Comparison of ENCODE assay signal across 22 cellular contexts in the genomic region with DNA sequence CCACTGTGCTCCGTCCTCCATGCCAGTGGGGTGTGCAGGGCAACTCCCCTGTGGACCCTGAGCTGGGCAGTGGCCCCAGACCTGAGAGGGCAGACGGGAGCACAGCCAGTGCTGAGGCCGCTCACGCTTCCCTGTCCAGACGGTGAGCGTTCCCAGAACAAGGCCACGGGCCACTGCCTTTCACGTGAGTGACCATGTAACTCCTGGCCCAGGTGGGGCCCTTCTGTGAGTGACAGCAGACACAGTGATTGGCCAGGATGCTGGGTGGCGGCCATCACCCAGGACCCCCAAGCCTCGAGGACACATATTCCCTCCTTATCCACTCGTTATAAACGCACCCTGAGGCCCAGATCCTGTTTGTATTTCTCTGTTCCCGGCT.
"Had no signal": no experiment of that assay in that cellular context is flagged by ENCODE, and none has a peak within 500 bp of the region (broad histone marks: within the 10 kb centered on the region; RNA-seq: fewer than 3 reads in every experiment).

No MANE protein-coding gene starts in this region.

- H3K27ac Mint-ChIP-seq: activated CD4-positive, alpha-beta T cell treated with anti-CD3 and anti-CD28 coated beads, Interleukin-2, amount 10 ng/mL, durations not matched to agents 7 days and 5 days; activated CD8-positive, alpha-beta memory T cell treated with anti-CD3 and anti-CD28 coated beads, Interleukin-2, amount 10 ng/mL, durations not matched to agents 7 days and 5 days; activated CD8-positive, alpha-beta T cell treated with anti-CD3 and anti-CD28 coated beads for 36 hours; activated naive CD4-positive, alpha-beta T cell treated with anti-CD3 and anti-CD28 coated beads, Interleukin-2, amount 10 ng/mL, durations not matched to agents 7 days and 5 days; nephron; T-cell; T-helper 2 cell treated with Interferon-gamma antibody and Interleukin-4, amounts not matched to agents 5 μg/mL and 100 μg/mL, for 36 hours had no signal

- H3K4me1 Mint-ChIP-seq: activated CD4-positive, alpha-beta T cell treated with anti-CD3 and anti-CD28 coated beads, Interleukin-2, amount 10 ng/mL, durations not matched to agents 7 days and 5 days; activated CD8-positive, alpha-beta memory T cell treated with anti-CD3 and anti-CD28 coated beads, Interleukin-2, amount 10 ng/mL, durations not matched to agents 7 days and 5 days; activated naive CD4-positive, alpha-beta T cell treated with anti-CD3 and anti-CD28 coated beads, Interleukin-2, amount 10 ng/mL, durations not matched to agents 7 days and 5 days had no signal

- H3K4me1 ChIP-seq: heart right ventricle, left ventricle myocardium inferior, upper lobe of left lung had no signal

- H3K27ac ChIP-seq: heart right ventricle, left ventricle myocardium inferior, upper lobe of left lung, WERI-Rb-1 had no signal

- H3K36me3 Mint-ChIP-seq: activated naive CD4-positive, alpha-beta T cell treated with anti-CD3 and anti-CD28 coated beads, Interleukin-2, amount 10 ng/mL, durations not matched to agents 7 days and 5 days had no signal

- FAIRE-seq: astrocyte, colon, TTC549 had no signal

- H3K9me3 Mint-ChIP-seq: activated CD8-positive, alpha-beta T cell treated with anti-CD3 and anti-CD28 coated beads for 36 hours; T-cell; T-helper 2 cell treated with Interferon-gamma antibody and Interleukin-4, amounts not matched to agents 5 μg/mL and 100 μg/mL, for 36 hours had no signal

- H3K36me3 ChIP-seq: heart right ventricle, left ventricle myocardium inferior, upper lobe of left lung, WERI-Rb-1 had no signal

- H3K4me3 Mint-ChIP-seq: activated CD4-positive, alpha-beta T cell treated with anti-CD3 and anti-CD28 coated beads, Interleukin-2, amount 10 ng/mL, durations not matched to agents 7 days and 5 days; activated CD8-positive, alpha-beta memory T cell treated with anti-CD3 and anti-CD28 coated beads, Interleukin-2, amount 10 ng/mL, durations not matched to agents 7 days and 5 days; activated CD8-positive, alpha-beta T cell treated with anti-CD3 and anti-CD28 coated beads for 36 hours; activated naive CD4-positive, alpha-beta T cell treated with anti-CD3 and anti-CD28 coated beads, Interleukin-2, amount 10 ng/mL, durations not matched to agents 7 days and 5 days; nephron; T-cell; T-helper 2 cell treated with Interferon-gamma antibody and Interleukin-4, amounts not matched to agents 5 μg/mL and 100 μg/mL, for 36 hours had no signal

- DNase-seq: activated CD4-positive, alpha-beta T cell treated with anti-CD3 and anti-CD28 coated beads, Interleukin-2, amount 10 ng/mL, durations not matched to agents 7 days and 5 days; activated CD4-positive, CD25-positive, alpha-beta regulatory T cell treated with anti-CD3 and anti-CD28 coated beads, Interleukin-2, amount 50 U/mL, for 72 hours; activated CD8-positive, alpha-beta memory T cell treated with anti-CD3 and anti-CD28 coated beads, Interleukin-2, amount 10 ng/mL, durations not matched to agents 7 days and 5 days; activated CD8-positive, alpha-beta T cell treated with anti-CD3 and anti-CD28 coated beads for 36 hours; activated effector memory CD4-positive, alpha-beta T cell treated with anti-CD3 and anti-CD28 coated beads, Interleukin-2, amount 50 U/mL, for 16 hours; activated naive CD4-positive, alpha-beta T cell treated with anti-CD3 and anti-CD28 coated beads, Interleukin-2, amount 10 ng/mL, durations not matched to agents 7 days and 5 days; activated T-cell treated with anti-CD3 and anti-CD28 coated beads for 4 hours; central memory CD4-positive, alpha-beta T cell; heart right ventricle; left ventricle myocardium inferior; mammary epithelial cell; occipital lobe; stimulated activated CD4-positive, alpha-beta T cell treated with anti-CD3 and anti-CD28 coated beads, Interleukin-4, amount 100 ng/mL, for 24 hours; stimulated activated naive CD4-positive, alpha-beta T cell treated with Interleukin-2 at 50 U/mL for 16 hours; T-cell; upper lobe of left lung; WERI-Rb-1 had no signal

- H3K27me3 Mint-ChIP-seq: activated CD4-positive, alpha-beta T cell treated with anti-CD3 and anti-CD28 coated beads, Interleukin-2, amount 10 ng/mL, durations not matched to agents 7 days and 5 days; activated CD8-positive, alpha-beta memory T cell treated with anti-CD3 and anti-CD28 coated beads, Interleukin-2, amount 10 ng/mL, durations not matched to agents 7 days and 5 days; activated CD8-positive, alpha-beta T cell treated with anti-CD3 and anti-CD28 coated beads for 36 hours had no signal

- H3K27me3 ChIP-seq: upper lobe of left lung had no signal

- H3K4me3 ChIP-seq: heart right ventricle, left ventricle myocardium inferior, upper lobe of left lung had no signal
